Comparison of ENCODE assay signal across 17 cellular contexts in genomic region chr1:11951901-11952300, GRCh38. TPM values are rescaled to one million over a fixed set of nuclear protein-coding genes. Genes with fewer than 3 reads are reported as not detected.
DNase-seq lines count a peak whose midpoint lies in the region; ATAC-seq and TF ChIP-seq lines count a peak whose summit lies in the region.
"Had no signal": no experiment of that assay in that cellular context is flagged by ENCODE, and none has a peak within 500 bp of the region (broad histone marks: within the 10 kb centered on the region; RNA-seq: fewer than 3 reads in every experiment).

No MANE protein-coding gene starts in this region.

- H3K27ac ChIP-seq in right atrium auricular region (no peak overlapping the region), neutrophil (peak overlapping the region; percentile 57), temporal lobe (ENCODE audit: low read depth, low read length) (peak overlapping the region; percentile 66)
- H3K27ac ChIP-seq: BLaER1, HL-60 had no signal

- TF ChIP-seq CTCF in right atrium auricular region (IDR thresholded peaks at IDR 0.05) (no peak), neutrophil (IDR thresholded peaks at IDR 0.05) (no peak), mesothelial cell of epicardium (IDR thresholded peaks at IDR 0.05; ENCODE audit: unreplicated experiment) (no peak)

- DNase-seq in left ventricle myocardium superior = no peak
- DNase-seq in right atrium auricular region (ENCODE audit: low spot score) = no peak
- peak; percentile 89 for DNase-seq in cerebellum (ENCODE audit: low spot score)
- DNase-seq in germinal center (ENCODE audit: low spot score) = no peak
- DNase-seq in mesothelial cell of epicardium (ENCODE audit: low spot score in 2 of 2, unreplicated experiment in 2 of 2) = no peak
- DNase-seq in activated T-cell treated with anti-CD3 and anti-CD28 coated beads, Interleukin-2, amount 50 U/mL, for 1 hour = no peak
- DNase-seq: CD8-positive, alpha-beta T cell; DMS79 treated with DMSO at 0.1 percent for 48 hours; NCI-H2029; NCI-H2171 treated with DMSO at 0.1 percent for 48 hours; NCI-H510A treated with DMSO at 0.1 percent for 48 hours had no signal

- H3K9me3 ChIP-seq in right atrium auricular region = no peaks in the 10 kb centered on the region
- no peaks in the 10 kb centered on the region for H3K9me3 ChIP-seq in neutrophil

- H3K27ac Mint-ChIP-seq in mesothelial cell of epicardium = no peak overlapping the region
- H3K27ac Mint-ChIP-seq: CD8-positive, alpha-beta T cell; GM23338 had no signal

- peaks cover 33% of the 10 kb centered on the region for H3K36me3 Mint-ChIP-seq in mesothelial cell of epicardium
- H3K36me3 Mint-ChIP-seq: CD8-positive, alpha-beta T cell had no signal

- no peaks in the 10 kb centered on the region for H3K4me1 ChIP-seq in right atrium auricular region
- H3K4me1 ChIP-seq in neutrophil (ENCODE audit: control insufficient read depth in 1 of 2, insufficient read depth in 1 of 2, low read depth in 1 of 2, low read length in 1 of 2) = peaks cover 30 to 32% of the 10 kb centered on the region in 2 experiments
- H3K4me1 ChIP-seq: BLaER1 had no signal

- no peaks in the 10 kb centered on the region for H3K27me3 ChIP-seq in right atrium auricular region
- H3K27me3 ChIP-seq in neutrophil = no peaks in the 10 kb centered on the region
- H3K27me3 ChIP-seq: BLaER1 had no signal

- H3K27me3 Mint-ChIP-seq in mesothelial cell of epicardium (ENCODE audit: low read depth) = no peaks in the 10 kb centered on the region

- peak; percentile 10 for ATAC-seq in left ventricle myocardium superior
- ATAC-seq: CD8-positive, alpha-beta T cell; GM23338; HCT116 had no signal

- H3K4me3 Mint-ChIP-seq in mesothelial cell of epicardium = no peak overlapping the region
- H3K4me3 Mint-ChIP-seq: CD8-positive, alpha-beta T cell; GM23338 had no signal

- intact Hi-C loops in left ventricle myocardium superior (cut with micrococcal nuclease) = no loop called here

- H3K36me3 ChIP-seq in right atrium auricular region = peaks cover 48% of the 10 kb centered on the region
- peaks cover 59% of the 10 kb centered on the region for H3K36me3 ChIP-seq in neutrophil

- no peaks in the 10 kb centered on the region for H3K4me1 Mint-ChIP-seq in mesothelial cell of epicardium
- H3K4me1 Mint-ChIP-seq: GM23338 had no signal

- H3K4me3 ChIP-seq in right atrium auricular region (no peak overlapping the region), neutrophil (ENCODE audit: low read depth in 1 of 2, low read length in 1 of 2) (no peak overlapping the region)
- H3K4me3 ChIP-seq: BLaER1, GM23338 had no signal

- no peaks in the 10 kb centered on the region for H3K9me3 Mint-ChIP-seq in mesothelial cell of epicardium
- H3K9me3 Mint-ChIP-seq: CD8-positive, alpha-beta T cell had no signal

RNA-seq across cellular contexts. Expression of gene PLOD1, which starts 17.4 kb away (rescaled TPM):
- total RNA-seq in left ventricle myocardium superior (64.4 TPM), right atrium auricular region (10 to 100 TPM; 56.1 to 58.1 TPM), cerebellum (24.5 TPM), temporal lobe (18.7 TPM), mesothelial cell of epicardium (198 to 206 TPM (median 203 TPM) in 3 replicates)

RNA-seq across cellular contexts. Expression of gene KIAA2013, which starts 25.7 kb away (rescaled TPM):
- 35.8 TPM for total RNA-seq in left ventricle myocardium superior
- 10 to 100 TPM; 70.8 to 73.2 TPM for total RNA-seq in right atrium auricular region
- 17.2 TPM for total RNA-seq in cerebellum
- total RNA-seq in temporal lobe = 12.8 TPM
- total RNA-seq in mesothelial cell of epicardium = 37.8 to 39.3 TPM (median 37.8 TPM) in 3 replicates

RNA-seq across cellular contexts. Expression of gene MFN2, which starts 28.3 kb away (rescaled TPM):
- total RNA-seq in left ventricle myocardium superior = 688 TPM
- total RNA-seq in right atrium auricular region = 100 to 1,000 TPM; 367 to 466 TPM
- total RNA-seq in cerebellum = 36.8 TPM
- total RNA-seq in temporal lobe = 39.8 TPM
- total RNA-seq in mesothelial cell of epicardium = 52.4 to 58.4 TPM (median 53.7 TPM) in 3 replicates

Comparison
In these comparisons a context has a peak if more than half of its experiments do, and no peak if none do; other contexts are left out.
1. H3K27ac ChIP-seq: peak in neutrophil (single experiment) and temporal lobe (single experiment); none in right atrium auricular region (0 of 2).